Comparison of ENCODE assay signal across 29 cellular contexts in the genomic region with DNA sequence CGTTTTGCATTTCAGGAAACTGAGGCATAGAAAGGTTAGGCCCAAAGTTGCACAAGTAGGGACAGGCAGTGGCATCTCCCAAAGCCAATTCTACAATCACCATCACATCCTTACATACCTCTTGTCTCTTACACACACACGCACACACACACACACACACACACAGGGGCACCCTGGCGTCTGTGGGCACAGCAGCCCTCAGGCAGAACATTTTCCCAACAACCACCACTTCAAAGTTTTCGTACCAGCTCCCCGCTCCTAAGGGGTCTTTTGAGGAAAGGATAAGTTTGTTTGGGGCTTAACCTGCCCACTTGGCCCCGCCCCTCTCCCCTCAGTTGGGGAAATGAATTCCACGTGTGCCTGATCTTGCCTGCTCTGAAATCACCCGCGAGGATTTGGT.
"Had no signal": no experiment of that assay in that cellular context is flagged by ENCODE, and none has a peak within 500 bp of the region (broad histone marks: within the 10 kb centered on the region; RNA-seq: fewer than 3 reads in every experiment).

No MANE protein-coding gene starts in this region.

- ATAC-seq: foreskin keratinocyte, gastroesophageal sphincter, heart left ventricle, left lobe of liver, natural killer cell, sciatic nerve had no signal

- H3K4me3 Mint-ChIP-seq: natural killer cell, neural crest cell had no signal

- H3K9me3 ChIP-seq: colonic mucosa, esophagus muscularis mucosa, heart left ventricle, neutrophil, testis, tibial artery, uterus had no signal

- H3K9me3 Mint-ChIP-seq: memory B cell, natural killer cell, neural crest cell had no signal

- H3K36me3 Mint-ChIP-seq: natural killer cell had no signal

- H3K27ac ChIP-seq: colonic mucosa, esophagus muscularis mucosa, foreskin keratinocyte, gastroesophageal sphincter, heart left ventricle, hepatocyte, neutrophil, parathyroid adenoma, testis, tibial artery, upper lobe of left lung, uterus had no signal

- H3K9ac ChIP-seq: parathyroid adenoma had no signal

- H3K27ac Mint-ChIP-seq: memory B cell, progenitor cell of endocrine pancreas had no signal

- H3K27me3 ChIP-seq: colonic mucosa, esophagus muscularis mucosa, heart left ventricle, hepatocyte, testis, tibial artery, upper lobe of left lung, uterus had no signal

- H3K4me2 ChIP-seq: hepatocyte, smooth muscle cell had no signal

- H3K36me3 ChIP-seq: colonic mucosa, esophagus muscularis mucosa, gastroesophageal sphincter, heart left ventricle, neutrophil, tibial artery, upper lobe of left lung, uterus had no signal

- H3K4me1 ChIP-seq: colonic mucosa, foreskin keratinocyte, parathyroid adenoma, uterus had no signal

- DNase-seq: colonic mucosa; dermis blood vessel endothelial cell; effector memory CD4-positive, alpha-beta T cell; foreskin keratinocyte; heart left ventricle; kidney; natural killer cell; stimulated activated CD4-positive, alpha-beta T cell treated with anti-CD3 and anti-CD28 coated beads, Interleukin-12 subunit alpha, Interleukin-12 subunit beta, amount 100 ng/mL, for 4 hours; stimulated activated CD4-positive, alpha-beta T cell treated with anti-CD3 and anti-CD28 coated beads, Interleukin-1b, Interleukin-23, amount 100 ng/mL, for 48 hours; stimulated activated CD4-positive, alpha-beta T cell treated with anti-CD3 and anti-CD28 coated beads, Interleukin-4, amount 100 ng/mL, for 1 hour; stimulated activated CD8-positive, alpha-beta memory T cell treated with anti-CD3 and anti-CD28 coated beads, Interleukin-4, amount 100 ng/mL, for 48 hours; stimulated activated naive CD4-positive, alpha-beta T cell treated with Interleukin-2 at 50 U/mL for 16 hours; substantia nigra; testis; tibial artery; upper lobe of left lung; uterus had no signal

- H3K4me3 ChIP-seq: colonic mucosa, esophagus muscularis mucosa, gastroesophageal sphincter, heart left ventricle, hepatocyte, lung, smooth muscle cell, testis, tibial artery, upper lobe of left lung, uterus had no signal
